In the genomic region with DNA sequence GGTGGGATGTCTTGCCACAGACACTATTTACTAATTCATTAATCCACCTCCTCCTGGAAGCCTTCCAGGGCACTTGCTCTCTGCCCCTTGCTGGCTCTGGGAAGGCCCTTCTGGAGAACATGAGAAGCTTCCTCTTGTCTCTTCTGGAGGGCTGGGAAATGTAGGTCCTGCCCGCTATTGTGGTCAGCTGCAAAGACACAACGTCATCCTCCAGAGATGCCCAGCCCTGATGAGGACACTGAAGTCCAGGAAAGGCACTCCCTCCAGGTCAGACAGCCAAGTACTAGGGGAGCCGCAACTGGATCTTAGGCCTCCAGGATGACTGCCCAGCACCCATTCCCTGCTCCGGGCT, we compare ENCODE assay signal across 15 cellular contexts. TPM values are rescaled to one million over a fixed set of nuclear protein-coding genes. Genes with fewer than 3 reads are reported as not detected.
DNase-seq lines count a peak whose midpoint lies in the region; ATAC-seq, FAIRE-seq and TF ChIP-seq lines count a peak whose summit lies in the region.
"Had no signal": no experiment of that assay in that cellular context is flagged by ENCODE, and none has a peak within 500 bp of the region (broad histone marks: within the 10 kb centered on the region; RNA-seq: fewer than 3 reads in every experiment).

No MANE protein-coding gene starts in this region.

- BruUV-seq in IMR-90 (replicated peaks; lab: Mats Ljungman, UMichigan), result no TSS peak

- H3K79me2 ChIP-seq in astrocyte (ENCODE audit: insufficient read depth, low read length), result no peaks in the 10 kb centered on the region
- H3K79me2 ChIP-seq in neural progenitor cell (ENCODE audit: low read depth), result no peaks in the 10 kb centered on the region

- H3K27me3 ChIP-seq in IMR-90 (ENCODE audit: control insufficient read depth, insufficient read depth, low read length) (peaks cover 26% of the 10 kb centered on the region), astrocyte (ENCODE audit: insufficient read depth, low read length) (peaks cover under 1% of the 10 kb centered on the region), right lobe of liver (no peaks in the 10 kb centered on the region), stomach smooth muscle (ENCODE audit: control insufficient read depth in 1 of 2, insufficient read depth in 2 of 2, low read length in 2 of 2) (no peaks in the 10 kb centered on the region), neural progenitor cell (no peaks in the 10 kb centered on the region)
- H3K27me3 ChIP-seq: ovary, tibial artery had no signal

- CTCF ChIA-PET in IMR-90 (lab: Yijun Ruan, JAX), result no interaction called here

- FAIRE-seq in astrocyte (lab: Jason Lieb, UNC), result no peak

- TF ChIP-seq RAD21 in IMR-90 (IDR thresholded peaks at IDR 0.05; ENCODE audit: low read length), result no peak

- H2AK9ac ChIP-seq in IMR-90 (replicated peaks; ENCODE audit: low read depth, low read length, poor library complexity), result peak overlapping the region; percentile 49

- H3K9me3 ChIP-seq in IMR-90 (ENCODE audit: control insufficient read depth, insufficient read depth, low read length), result no peaks in the 10 kb centered on the region
- no peaks in the 10 kb centered on the region for H3K9me3 ChIP-seq in astrocyte (ENCODE audit: insufficient read depth, low read depth, low read length)
- H3K9me3 ChIP-seq in right lobe of liver, result no peaks in the 10 kb centered on the region
- H3K9me3 ChIP-seq in stomach smooth muscle (ENCODE audit: control insufficient read depth in 2 of 2, low read length in 2 of 2), result no peaks in the 10 kb centered on the region
- H3K9me3 ChIP-seq in neural progenitor cell (ENCODE audit: low read depth), result no peaks in the 10 kb centered on the region
- H3K9me3 ChIP-seq: ovary, tibial artery had no signal

- H3K9me1 ChIP-seq in IMR-90 (ENCODE audit: insufficient read depth, low read length), result peaks cover 5% of the 10 kb centered on the region; the same call in 1 of the 2 replicates

- no peak overlapping the region for H2BK5ac ChIP-seq in IMR-90 (ENCODE audit: low read depth, low read length, poor library complexity, severe bottlenecking)

- no peak overlapping the region for H3K18ac ChIP-seq in IMR-90 (ENCODE audit: low read depth, low read length)

- no peaks in the 10 kb centered on the region for H3K79me1 ChIP-seq in IMR-90 (ENCODE audit: low read depth in 1 of 2, low read length in 2 of 2)

- no peak overlapping the region for H2AFZ ChIP-seq in IMR-90 (replicated peaks; ENCODE audit: low read length, poor library complexity)
- H2AFZ ChIP-seq in astrocyte (ENCODE audit: low read depth, low read length), result no peak overlapping the region
- no peak overlapping the region for H2AFZ ChIP-seq in neural progenitor cell (replicated peaks)

- no peaks in the 10 kb centered on the region for H3K36me3 ChIP-seq in IMR-90 (ENCODE audit: control insufficient read depth, insufficient read depth, low read length)
- H3K36me3 ChIP-seq in astrocyte (ENCODE audit: insufficient read depth, low read length), result no peaks in the 10 kb centered on the region
- H3K36me3 ChIP-seq in right lobe of liver, result no peaks in the 10 kb centered on the region
- H3K36me3 ChIP-seq in stomach smooth muscle (ENCODE audit: control insufficient read depth in 2 of 2, insufficient read depth in 2 of 2, low read length in 2 of 2), result peaks cover 3 to 11% of the 10 kb centered on the region in 2 donors
- H3K36me3 ChIP-seq in neural progenitor cell, result no peaks in the 10 kb centered on the region
- H3K36me3 ChIP-seq: ovary, tibial artery had no signal

- H3K4me1 ChIP-seq in IMR-90 (ENCODE audit: control insufficient read depth, insufficient read depth, low read length) (peaks cover 5% of the 10 kb centered on the region; the same call in 1 of the 2 replicates), astrocyte (ENCODE audit: insufficient read depth, low read length) (no peaks in the 10 kb centered on the region), right lobe of liver (peaks cover 0 to 9% (median 0%) of the 10 kb centered on the region in 4 donors), stomach smooth muscle (ENCODE audit: control insufficient read depth, insufficient read depth, low read length) (peaks cover 30% of the 10 kb centered on the region), neural progenitor cell (no peaks in the 10 kb centered on the region)
- H3K4me1 ChIP-seq: tibial artery had no signal

- H3K27me3 Mint-ChIP-seq in astrocyte (ENCODE audit: low read depth, unreplicated experiment) (peaks cover 7% of the 10 kb centered on the region), neural progenitor cell (ENCODE audit: insufficient read depth, low read depth) (peaks cover 7% of the 10 kb centered on the region)

- no peak overlapping the region for H4K91ac ChIP-seq in IMR-90 (ENCODE audit: insufficient read depth, low read depth, low read length)

- H2BK120ac ChIP-seq in IMR-90 (ENCODE audit: low read depth, low read length), result no peak overlapping the region

- H4K20me1 ChIP-seq in IMR-90 (ENCODE audit: insufficient read depth, low read length) (0 out of 2 replicates have a peak, but pooled peaks cover 4% of the 10 kb centered on the region), astrocyte (ENCODE audit: insufficient read depth, low read length) (no peaks in the 10 kb centered on the region), neural progenitor cell (ENCODE audit: low read depth) (no peaks in the 10 kb centered on the region)

- H3K4me3 Mint-ChIP-seq in astrocyte (ENCODE audit: unreplicated experiment), result no peak overlapping the region
- H3K4me3 Mint-ChIP-seq in neural progenitor cell, result no peak overlapping the region
- H3K4me3 Mint-ChIP-seq: CD14-positive monocyte, memory B cell had no signal

- H3K4ac ChIP-seq in IMR-90 (ENCODE audit: low read depth, low read length), result no peak overlapping the region

- in situ Hi-C loops in IMR-90 (cut with MboI; ENCODE audit: low sequenced_read_pairs), result loop anchor here (5.0 to 10.0 kb wide), 2 partner anchors 76 to 208 kb away; partner anchors contain the start of gene FAM241B

- no peak overlapping the region for H2BK20ac ChIP-seq in IMR-90 (ENCODE audit: low read depth, low read length)

- H3K4me2 ChIP-seq in IMR-90 (ENCODE audit: low read depth, low read length) (no peak overlapping the region), astrocyte (ENCODE audit: low read length) (no peak overlapping the region), neural progenitor cell (no peak overlapping the region)

- no peak overlapping the region for H3K14ac ChIP-seq in IMR-90 (replicated peaks; ENCODE audit: low read depth, low read length)

- H3K4me3 ChIP-seq in IMR-90 (ENCODE audit: insufficient read depth, low read depth, low read length), result no peak overlapping the region
- H3K4me3 ChIP-seq in astrocyte (ENCODE audit: insufficient read depth, low read depth, low read length), result no peak overlapping the region
- no peak overlapping the region for H3K4me3 ChIP-seq in right lobe of liver
- H3K4me3 ChIP-seq in stomach smooth muscle (ENCODE audit: low read length in 2 of 2), result no peak overlapping the region
- no peak overlapping the region for H3K4me3 ChIP-seq in neural progenitor cell
- no peak overlapping the region for H3K4me3 ChIP-seq in foreskin fibroblast (ENCODE audit: low read depth in 1 of 2, low read length in 2 of 2)
- H3K4me3 ChIP-seq: ovary, tibial artery had no signal

- H3K4me1 Mint-ChIP-seq in astrocyte (ENCODE audit: low read depth, unreplicated experiment) (no peaks in the 10 kb centered on the region), neural progenitor cell (peaks cover 6% of the 10 kb centered on the region)

- H4K8ac ChIP-seq in IMR-90 (ENCODE audit: low read depth in 2 of 2, low read length in 2 of 2), result no peak overlapping the region

- no peak overlapping the region for H3K9ac ChIP-seq in IMR-90 (ENCODE audit: low read depth, low read length)
- H3K9ac ChIP-seq in astrocyte (ENCODE audit: low read length), result no peak overlapping the region
- H3K9ac ChIP-seq in stomach smooth muscle (ENCODE audit: low read length in 2 of 2), result no peak overlapping the region
- no peak overlapping the region for H3K9ac ChIP-seq in neural progenitor cell

- no peak overlapping the region for H4K5ac ChIP-seq in IMR-90 (ENCODE audit: low read depth, low read length)

- no peak overlapping the region for H2AK5ac ChIP-seq in IMR-90 (ENCODE audit: low read depth, low read length)

- no peaks in the 10 kb centered on the region for H3K9me3 Mint-ChIP-seq in astrocyte (ENCODE audit: unreplicated experiment)
- no peaks in the 10 kb centered on the region for H3K9me3 Mint-ChIP-seq in neural progenitor cell
- H3K9me3 Mint-ChIP-seq: memory B cell had no signal

- DNase-seq in IMR-90, result no peak
- DNase-seq in astrocyte (ENCODE audit: low read depth), result peak; percentile 52
- DNase-seq in right lobe of liver, result no peak
- DNase-seq in neural progenitor cell (ENCODE audit: low spot score), result no peak
- DNase-seq in 8988T, result no peak
- no peak for DNase-seq in foreskin fibroblast
- DNase-seq: activated T-cell treated with anti-CD3 and anti-CD28 coated beads for 4 hours, NCI-H1105, ovary, tibial artery had no signal

- no peaks in the 10 kb centered on the region for H3F3A ChIP-seq in neural progenitor cell (ENCODE audit: low read depth)

- POLR2A ChIA-PET in IMR-90 (lab: Charles Lee; ENCODE audit: unreplicated experiment), result no interaction called here

- dilution Hi-C loops in IMR-90 (cut with HindIII; ENCODE audit: low sequenced_read_pairs, unreplicated experiment), result no loop called here

- WGBS in IMR-90 (ENCODE audit: extremely low coverage in 2 of 2, insufficient read length in 1 of 2), 2 experiments, result 90% methylated on average over 2 of the region's 4 CpGs; no CpG with 5 or more reads in 1 of the 2 experiments
- WGBS in right lobe of liver (ENCODE audit: insufficient coverage, low coverage, low lambda C conversion rate, missing lambda C conversion rate), result 70% methylated on average over 2 of the region's 4 CpGs

- H3K36me3 Mint-ChIP-seq in astrocyte (ENCODE audit: low read depth, unreplicated experiment) (peaks cover 2% of the 10 kb centered on the region), neural progenitor cell (no peaks in the 10 kb centered on the region)
- H3K36me3 Mint-ChIP-seq: CD14-positive monocyte, memory B cell had no signal

- no peak overlapping the region for H3K56ac ChIP-seq in IMR-90 (ENCODE audit: extremely low read depth, insufficient read depth, low read length)

- ATAC-seq in IMR-90 (ENCODE audit: low read depth), result no peak
- ATAC-seq in right lobe of liver, result peak in 3 of 4 donors; percentile 9 to 16 (median 11)

- no peak overlapping the region for H3K23ac ChIP-seq in IMR-90 (ENCODE audit: low read depth, low read length)

- TF ChIP-seq CTCF in IMR-90 (conservative IDR thresholded peaks at IDR 0.05; ENCODE audit: low read depth, low read length), result no peak
- no peak for TF ChIP-seq CTCF in astrocyte (IDR thresholded peaks at IDR 0.05; ENCODE audit: insufficient read depth, low read depth, low read length)
- TF ChIP-seq CTCF in right lobe of liver (IDR thresholded peaks at IDR 0.05), result no peak
- no peak for TF ChIP-seq CTCF in neural progenitor cell (IDR thresholded peaks at IDR 0.05)
- no peak for TF ChIP-seq CTCF in foreskin fibroblast (IDR thresholded peaks at IDR 0.05; ENCODE audit: low read depth, low read length)

- H2BK15ac ChIP-seq in IMR-90 (ENCODE audit: low read depth, low read length), result no peak overlapping the region

- TF ChIP-seq POLR2A in IMR-90 (IDR thresholded peaks at IDR 0.05; ENCODE audit: low read depth, low read length) (no peak), right lobe of liver (IDR thresholded peaks at IDR 0.05) (no peak)

- intact Hi-C loops in IMR-90 (cut with micrococcal nuclease), result loop anchor here (5.0 kb wide), 1 partner anchor 211 kb away; no protein-coding TSS in a partner anchor
- intact Hi-C loops in right lobe of liver (cut with DNase I), result loop anchor here in 1 of 2 donors (5.0 kb wide), 1 partner anchor 76 kb away; no protein-coding TSS in a partner anchor

- H3K27ac Mint-ChIP-seq in astrocyte (ENCODE audit: unreplicated experiment), result no peak overlapping the region
- H3K27ac Mint-ChIP-seq in neural progenitor cell, result no peak overlapping the region
- H3K27ac Mint-ChIP-seq: CD14-positive monocyte, memory B cell had no signal

- H3K27ac ChIP-seq in IMR-90 (ENCODE audit: insufficient read depth, low read length), result no peak overlapping the region
- H3K27ac ChIP-seq in astrocyte (ENCODE audit: low read depth, low read length), result no peak overlapping the region
- H3K27ac ChIP-seq in right lobe of liver, result no peak overlapping the region
- peak overlapping the region; percentile 55 for H3K27ac ChIP-seq in stomach smooth muscle (ENCODE audit: low read length)
- H3K27ac ChIP-seq in neural progenitor cell, result no peak overlapping the region
- H3K27ac ChIP-seq: ovary, tibial artery had no signal

RNA-seq across cellular contexts. Expression of gene TACR2, which starts 9.6 kb away (rescaled TPM):
- not detected in 2 replicates for total RNA-seq in IMR-90 (2012; rRNA removed)
- not detected in 2 replicates for polyA plus RNA-seq in IMR-90 (2012; rRNA removed)
- polyA plus RNA-seq in IMR-90 (2012; cell fraction: cytosol; rRNA removed), result 0.03 TPM in 1 of 2 replicates, not detected in the other
- polyA plus RNA-seq in IMR-90 (2012; cell fraction: nucleus; rRNA removed; ENCODE audit: low replicate concordance), result not detected in 2 replicates
- total RNA-seq in astrocyte, result not detected in 2 replicates
- under 1 TPM in 3 of 6 experiments, not detected in 3; 0.16 to 0.22 (median 0.16) TPM for total RNA-seq in right lobe of liver
- total RNA-seq in neural progenitor cell (ENCODE audit: low replicate concordance), result not detected in 2 replicates
- total RNA-seq: G401, NCI-H460 had no signal

RNA-seq across cellular contexts. Expression of gene TSPAN15, which starts 24.9 kb away (rescaled TPM):
- total RNA-seq in IMR-90 (2012; rRNA removed), result not detected in 2 replicates
- polyA plus RNA-seq in IMR-90 (2012; rRNA removed), result 0.07 and 0.48 TPM in 2 replicates
- 0.13 TPM in 1 of 2 replicates, not detected in the other for polyA plus RNA-seq in IMR-90 (2012; cell fraction: cytosol; rRNA removed)
- polyA plus RNA-seq in IMR-90 (2012; cell fraction: nucleus; rRNA removed; ENCODE audit: low replicate concordance), result 0.08 and 0.19 TPM in 2 replicates
- total RNA-seq in astrocyte, result 8.7 and 9.4 TPM in 2 replicates
- total RNA-seq in right lobe of liver, result 1 to 10 TPM; 2.3 to 8.3 (median 3.3) TPM
- total RNA-seq in neural progenitor cell (ENCODE audit: low replicate concordance), result 6.8 and 8.7 TPM in 2 replicates
